ENCODE assay signal across 9 cellular contexts in genomic region chr19:1747285-1748114, GRCh38. TPM values are rescaled to one million over a fixed set of nuclear protein-coding genes. Genes with fewer than 3 reads are reported as not detected.
DNase-seq lines count a peak whose midpoint lies in the region; ATAC-seq, FAIRE-seq and TF ChIP-seq lines count a peak whose summit lies in the region.
"Had no signal": no experiment of that assay in that cellular context is flagged by ENCODE, and none has a peak within 500 bp of the region (broad histone marks: within the 10 kb centered on the region; RNA-seq: fewer than 3 reads in every experiment).

No MANE protein-coding gene starts in this region.

- intact Hi-C loops in body of pancreas (cut with DNase I) = no loop called here

- H3K79me2 ChIP-seq in neural progenitor cell (ENCODE audit: low read depth) = no peaks in the 10 kb centered on the region

- H2AFZ ChIP-seq in neural progenitor cell (replicated peaks) = no peak overlapping the region

- TF ChIP-seq CTCF in body of pancreas (IDR thresholded peaks at IDR 0.05) = no peak
- no peak for TF ChIP-seq CTCF in neural progenitor cell (IDR thresholded peaks at IDR 0.05)

- H3K4me3 Mint-ChIP-seq in neural progenitor cell = peak overlapping the region; percentile 46

- DNase-seq in GM03348 (ENCODE audit: low spot score) (peak; percentile 88), RCC 7860 (ENCODE audit: low spot score) (peak; percentile 100), body of pancreas (peak; percentile 25 to 78 (median 34)), neural progenitor cell (ENCODE audit: low spot score) (peak; percentile 53), NCI-H345 (lab: John Stamatoyannopoulos, UW) (no peak)

- H3K27ac Mint-ChIP-seq in neural progenitor cell = no peak overlapping the region
- H3K27ac Mint-ChIP-seq: nephron had no signal

- peaks cover 50% of the 10 kb centered on the region for H4K20me1 ChIP-seq in neural progenitor cell (ENCODE audit: low read depth)

- H3K9me3 Mint-ChIP-seq in neural progenitor cell = no peaks in the 10 kb centered on the region
- H3K9me3 Mint-ChIP-seq: nephron had no signal

- peak; percentile 99 for FAIRE-seq in RCC 7860 (lab: Jason Lieb, UNC)

- peaks cover 5% of the 10 kb centered on the region for H3K4me1 Mint-ChIP-seq in neural progenitor cell
- H3K4me1 Mint-ChIP-seq: nephron had no signal

- peaks cover 16% of the 10 kb centered on the region for H3F3A ChIP-seq in neural progenitor cell (ENCODE audit: low read depth)

- ATAC-seq in body of pancreas (peak; percentile 39), HG02981 (IDR thresholded peaks at IDR 0.05; ENCODE audit: unreplicated experiment) (no peak), HG03108 (IDR thresholded peaks at IDR 0.05; ENCODE audit: unreplicated experiment) (no peak), HG03342 (IDR thresholded peaks at IDR 0.05; ENCODE audit: unreplicated experiment) (no peak)

- H3K9me3 ChIP-seq in body of pancreas = no peaks in the 10 kb centered on the region
- H3K9me3 ChIP-seq in neural progenitor cell (ENCODE audit: low read depth) = no peaks in the 10 kb centered on the region

- H3K4me3 ChIP-seq in body of pancreas (no peak overlapping the region), neural progenitor cell (no peak overlapping the region)

- H3K9ac ChIP-seq in neural progenitor cell = no peak overlapping the region

- no peak overlapping the region for H3K27ac ChIP-seq in body of pancreas
- no peak overlapping the region for H3K27ac ChIP-seq in neural progenitor cell

- H3K36me3 ChIP-seq in body of pancreas (replicated peaks in 1 of 2; ENCODE audit: insufficient read depth in 1 of 2, low read depth in 2 of 2) (no peaks in the 10 kb centered on the region), neural progenitor cell (no peaks in the 10 kb centered on the region)

- H3K4me2 ChIP-seq in neural progenitor cell = peak overlapping the region; percentile 68

- 1 to 5% methylated on average over 8 to 20 of the region's 22 CpGs for WGBS in body of pancreas, 2 donors

- peaks cover 41% of the 10 kb centered on the region for H3K4me1 ChIP-seq in body of pancreas
- H3K4me1 ChIP-seq in neural progenitor cell = peaks cover 26% of the 10 kb centered on the region

- H3K27me3 Mint-ChIP-seq in neural progenitor cell (ENCODE audit: insufficient read depth, low read depth) = peaks cover 52% of the 10 kb centered on the region

- H3K27me3 ChIP-seq in body of pancreas (peaks cover 0 to 70% of the 10 kb centered on the region in 2 donors), neural progenitor cell (peaks cover 98% of the 10 kb centered on the region)

- no peaks in the 10 kb centered on the region for H3K36me3 Mint-ChIP-seq in neural progenitor cell

- TF ChIP-seq POLR2A in body of pancreas (IDR thresholded peaks at IDR 0.05) = no peak

RNA-seq across cellular contexts. Expression of gene ONECUT3, which starts 5.8 kb away (rescaled TPM):
- under 1 TPM in 1 of 2 donors, not detected in 1; 0.26 TPM for total RNA-seq in body of pancreas
- 0.09 TPM in 1 of 2 replicates, not detected in the other for total RNA-seq in neural progenitor cell (ENCODE audit: low replicate concordance)
